Comparison of ENCODE assay signal across 19 cellular contexts in the genomic region with DNA sequence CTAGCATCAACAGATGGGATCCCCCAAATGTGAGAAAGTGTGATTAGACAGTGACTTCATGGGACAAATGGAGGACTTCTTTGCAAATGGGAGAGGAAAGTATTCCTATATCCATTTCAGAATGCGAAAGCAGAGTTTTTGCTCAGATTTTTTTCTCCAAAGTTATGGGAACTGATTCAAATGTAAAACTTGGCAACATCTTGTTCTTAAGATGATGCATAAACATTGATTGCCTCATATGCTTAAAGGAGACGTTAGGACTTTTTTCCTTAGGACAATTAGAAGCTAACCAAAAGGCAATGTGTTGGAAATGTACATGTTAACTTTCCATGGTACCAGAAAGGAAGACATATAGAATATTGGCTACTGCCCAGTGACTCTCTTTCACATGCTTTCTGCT.
DNase-seq lines count a peak whose midpoint lies in the region; FAIRE-seq and TF ChIP-seq lines count a peak whose summit lies in the region.
"Had no signal": no experiment of that assay in that cellular context is flagged by ENCODE, and none has a peak within 500 bp of the region (broad histone marks: within the 10 kb centered on the region; RNA-seq: fewer than 3 reads in every experiment).

No MANE protein-coding gene starts in this region.

- H3K79me2 ChIP-seq in osteoblast (ENCODE audit: insufficient read depth, low read length) = no peaks in the 10 kb centered on the region

- H3K27me3 ChIP-seq in osteoblast (ENCODE audit: insufficient read depth, low read length) = no peaks in the 10 kb centered on the region

- no peak overlapping the region for H2AFZ ChIP-seq in osteoblast (ENCODE audit: low read length)

- no peak overlapping the region for H3K4me2 ChIP-seq in osteoblast (ENCODE audit: insufficient read depth, low read length)

- H3K4me1 ChIP-seq in osteoblast (ENCODE audit: insufficient read depth, low read length) = peaks cover 7% of the 10 kb centered on the region

- H3K27ac ChIP-seq in osteoblast (ENCODE audit: low read depth, low read length) = no peak overlapping the region

- DNase-seq in HCEC 1CT (peak; percentile 29), choroid plexus epithelial cell (ENCODE audit: low read depth) (peak; percentile 82), fibroblast of the aortic adventitia (ENCODE audit: low read depth) (peak; percentile 63), osteoblast (ENCODE audit: insufficient read length, low spot score, missing footprints) (peak; percentile 14), ecto neural progenitor cell (ENCODE audit: low spot score) (no peak), glutamatergic neuron (no peak), HTR-8/SVneo (ENCODE audit: insufficient read length, low spot score) (no peak), COLO829 (ENCODE audit: low spot score) (no peak)
- DNase-seq: DMS53, H7, Kasumi-1, NCI-H1105 treated with DMSO at 0.1 percent for 48 hours, NCI-H1694 treated with DMSO at 0.1 percent for 48 hours, NCI-H2107, NCI-H2227 treated with DMSO at 0.1 percent for 48 hours, NCI-H524, SHP77 treated with DMSO at 0.1 percent for 48 hours had no signal

- H3K4me3 Mint-ChIP-seq in glutamatergic neuron (ENCODE audit: unreplicated experiment) = no peak overlapping the region
- H3K4me3 Mint-ChIP-seq: IgD-negative memory B cell had no signal

- H3K9me3 ChIP-seq in osteoblast (ENCODE audit: low read depth, low read length) = no peaks in the 10 kb centered on the region

- FAIRE-seq in HTR-8/SVneo (lab: Jason Lieb, UNC) = no peak
- FAIRE-seq: GM19239 had no signal

- no peaks in the 10 kb centered on the region for H3K36me3 Mint-ChIP-seq in glutamatergic neuron (ENCODE audit: unreplicated experiment)
- H3K36me3 Mint-ChIP-seq: IgD-negative memory B cell had no signal

- H4K20me1 ChIP-seq in osteoblast (ENCODE audit: insufficient read depth, low read length) = no peaks in the 10 kb centered on the region

- H3K9me3 Mint-ChIP-seq in glutamatergic neuron (ENCODE audit: unreplicated experiment) = no peaks in the 10 kb centered on the region

- H3K27ac Mint-ChIP-seq in glutamatergic neuron (ENCODE audit: unreplicated experiment) = no peak overlapping the region
- H3K27ac Mint-ChIP-seq: IgD-negative memory B cell had no signal

- no peak overlapping the region for H3K4me3 ChIP-seq in choroid plexus epithelial cell (ENCODE audit: low read depth, low read length)
- H3K4me3 ChIP-seq in fibroblast of the aortic adventitia (ENCODE audit: low read depth, low read length) = no peak overlapping the region
- H3K4me3 ChIP-seq in osteoblast (ENCODE audit: insufficient read depth, low read length) = no peak overlapping the region

- no peaks in the 10 kb centered on the region for H3K27me3 Mint-ChIP-seq in glutamatergic neuron (ENCODE audit: unreplicated experiment)
- H3K27me3 Mint-ChIP-seq: IgD-negative memory B cell had no signal

- no peaks in the 10 kb centered on the region for H3K36me3 ChIP-seq in osteoblast (ENCODE audit: insufficient read depth, low read length)

- no peak for TF ChIP-seq CTCF in choroid plexus epithelial cell (conservative IDR thresholded peaks at IDR 0.05; ENCODE audit: low read depth, low read length)
- TF ChIP-seq CTCF in fibroblast of the aortic adventitia (IDR thresholded peaks at IDR 0.05; ENCODE audit: insufficient read depth, low read length) = no peak
- no peak for TF ChIP-seq CTCF in osteoblast (IDR thresholded peaks at IDR 0.05; ENCODE audit: extremely low read depth, low read depth, low read length)
- TF ChIP-seq CTCF in glutamatergic neuron (IDR thresholded peaks at IDR 0.05; ENCODE audit: partially characterized antibody, unreplicated experiment) = no peak

- H3K4me1 Mint-ChIP-seq in glutamatergic neuron (ENCODE audit: low read depth, unreplicated experiment) = peaks cover 23% of the 10 kb centered on the region
- H3K4me1 Mint-ChIP-seq: IgD-negative memory B cell had no signal

Comparison
In these comparisons a context has a peak if more than half of its experiments do, and no peak if none do; other contexts are left out.
1. DNase-seq: peak in HCEC 1CT (single experiment), choroid plexus epithelial cell (single experiment), fibroblast of the aortic adventitia (single experiment) and osteoblast (single experiment); none in ecto neural progenitor cell (single experiment), glutamatergic neuron (single experiment), HTR-8/SVneo (single experiment) and COLO829 (single experiment).